In the genomic region with DNA sequence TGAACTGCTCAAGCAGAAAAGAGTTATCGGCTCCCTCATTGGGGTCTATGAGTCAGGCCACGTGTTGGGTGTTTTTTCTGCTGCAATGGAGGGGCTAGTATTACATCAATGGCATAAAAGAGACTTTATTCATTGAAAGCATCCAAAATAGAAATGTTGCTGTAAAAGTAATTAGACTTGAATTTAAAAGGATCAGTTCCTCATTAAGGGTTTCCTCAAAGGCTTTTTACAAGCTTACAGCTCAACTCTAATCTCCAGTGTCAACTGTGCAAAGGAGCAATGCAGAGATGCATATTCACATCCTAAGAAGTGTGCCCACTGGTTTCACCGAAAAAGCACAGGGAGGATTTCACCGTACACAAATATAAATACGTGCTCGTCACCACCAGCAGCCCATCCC, we compare ENCODE assay signal across 21 cellular contexts.
DNase-seq lines count a peak whose midpoint lies in the region; ATAC-seq, FAIRE-seq and TF ChIP-seq lines count a peak whose summit lies in the region.
"Had no signal": no experiment of that assay in that cellular context is flagged by ENCODE, and none has a peak within 500 bp of the region (broad histone marks: within the 10 kb centered on the region; RNA-seq: fewer than 3 reads in every experiment).

No MANE protein-coding gene starts in this region.

- H4K20me1 ChIP-seq in Karpas-422 (ENCODE audit: insufficient read depth, low read depth, low read length) (no peaks in the 10 kb centered on the region), GM12878 (ENCODE audit: control insufficient read depth, insufficient read depth) (no peaks in the 10 kb centered on the region)
- H4K20me1 ChIP-seq: BLaER1 had no signal

- no peaks in the 10 kb centered on the region for H3K36me3 Mint-ChIP-seq in Calu3 (ENCODE audit: insufficient read depth, unreplicated experiment)
- H3K36me3 Mint-ChIP-seq: CD14-positive monocyte; CD8-positive, alpha-beta T cell had no signal

- TF ChIP-seq CTCF in GM12878 (IDR thresholded peaks at IDR 0.05 in 2 of 3, conservative IDR thresholded peaks at IDR 0.05 in 1 of 3; ENCODE audit: control insufficient read depth in 2 of 3, extremely low read depth in 1 of 3, insufficient read depth in 1 of 3, low read depth in 3 of 3, low read length in 3 of 3) (no peak), brain microvascular endothelial cell (IDR thresholded peaks at IDR 0.05; ENCODE audit: low read depth, low read length, missing control alignments) (no peak), Calu3 (IDR thresholded peaks at IDR 0.05; ENCODE audit: unreplicated experiment) (no peak)

- H3K9me3 ChIP-seq in Karpas-422 (ENCODE audit: low read length) (no peaks in the 10 kb centered on the region), GM12878 (replicated peaks; ENCODE audit: control insufficient read depth, insufficient read depth, low read length) (no peaks in the 10 kb centered on the region; the same call in 2 of the 3 replicates)
- H3K9me3 ChIP-seq: A549, BLaER1 had no signal

- BruUV-seq in GM12878 (replicated peaks; lab: Mats Ljungman, UMichigan): no TSS peak
- BruUV-seq in Calu3 (replicated peaks; lab: Mats Ljungman, UMichigan): no TSS peak

- no peaks in the 10 kb centered on the region for H3K9me3 Mint-ChIP-seq in Calu3 (ENCODE audit: low read depth, unreplicated experiment)
- H3K9me3 Mint-ChIP-seq: CD8-positive, alpha-beta T cell; IgD-negative memory B cell had no signal

- no peak for TF ChIP-seq RAD21 in GM12878 (IDR thresholded peaks at IDR 0.05; ENCODE audit: insufficient read depth, low read depth, low read length)

- H3K4me1 ChIP-seq in Karpas-422 (ENCODE audit: low read length): peaks cover 14% of the 10 kb centered on the region
- H3K4me1 ChIP-seq in GM12878 (ENCODE audit: control insufficient read depth, insufficient read depth, low read length): no peaks in the 10 kb centered on the region
- H3K4me1 ChIP-seq: A549, BLaER1 had no signal

- no peaks in the 10 kb centered on the region for H3K27me3 ChIP-seq in Karpas-422 (ENCODE audit: low read length)
- H3K27me3 ChIP-seq in GM12878 (replicated peaks in 1 of 2; ENCODE audit: control insufficient read depth in 2 of 2, insufficient read depth in 2 of 2, low read length in 1 of 2): no peaks in the 10 kb centered on the region
- H3K27me3 ChIP-seq in brain microvascular endothelial cell (replicated peaks): no peaks in the 10 kb centered on the region
- H3K27me3 ChIP-seq: BLaER1 had no signal

- no peak for FAIRE-seq in GM12878 (lab: Jason Lieb, UNC)
- FAIRE-seq: A549, D721Med, G401.6, GM19239, H1, HepG2 had no signal

- POLR2A ChIA-PET in GM12878 (lab: Charles Lee): no interaction called here

- ATAC-seq in GM12878: peak; percentile 34; the same call in 1 of the 3 replicates
- no peak for ATAC-seq in GM18868 (IDR thresholded peaks at IDR 0.05; ENCODE audit: unreplicated experiment)
- ATAC-seq: A549; CD8-positive, alpha-beta T cell; HepG2 had no signal

- H3K9me2 ChIP-seq in Karpas-422 (replicated peaks; ENCODE audit: insufficient read depth, low read length): no peaks in the 10 kb centered on the region

- H3K36me3 ChIP-seq in Karpas-422 (ENCODE audit: insufficient read depth, low read length): no peaks in the 10 kb centered on the region
- H3K36me3 ChIP-seq in GM12878 (ENCODE audit: control insufficient read depth in 2 of 2, insufficient read depth in 2 of 2, low read length in 1 of 2): no peaks in the 10 kb centered on the region
- no peaks in the 10 kb centered on the region for H3K36me3 ChIP-seq in brain microvascular endothelial cell (replicated peaks)
- H3K36me3 ChIP-seq: BLaER1 had no signal

- CTCF ChIA-PET in GM12878 (lab: Yijun Ruan, JAX): no interaction called here
- CTCF ChIA-PET in Calu3 (lab: Charles Lee): no interaction called here

- peak; percentile 82 for DNase-seq in NCI-H82 (lab: John Stamatoyannopoulos, UW)
- no peak for DNase-seq in NCI-H82 treated with DMSO at 0.1 percent for 48 hours (lab: John Stamatoyannopoulos, UW; ENCODE audit: unreplicated experiment)
- peak; percentile 49 for DNase-seq in Karpas-422
- DNase-seq in MV-4-11 (lab: John Stamatoyannopoulos, UW): peak; percentile 82
- no peak for DNase-seq in GM12878 (ENCODE audit: low read depth, low spot score)
- DNase-seq in brain microvascular endothelial cell: no peak
- DNase-seq in Calu3: no peak
- DNase-seq: CD8-positive, alpha-beta T cell; COR-L47; H9 had no signal

- no peak overlapping the region for H3K4me3 Mint-ChIP-seq in Calu3 (ENCODE audit: low read depth, unreplicated experiment)
- H3K4me3 Mint-ChIP-seq: CD14-positive monocyte; CD8-positive, alpha-beta T cell; H9; IgD-negative memory B cell had no signal

- no peak overlapping the region for H3K9ac ChIP-seq in Karpas-422 (ENCODE audit: low read length)
- H3K9ac ChIP-seq in GM12878 (ENCODE audit: control insufficient read depth, insufficient read depth, low read length): no peak overlapping the region
- H3K9ac ChIP-seq: BLaER1 had no signal

- no peak overlapping the region for H3K27ac ChIP-seq in Karpas-422 (ENCODE audit: low read length)
- H3K27ac ChIP-seq in GM12878 (ENCODE audit: control insufficient read depth, insufficient read depth): no peak overlapping the region
- H3K27ac ChIP-seq in brain microvascular endothelial cell: no peak overlapping the region
- H3K27ac ChIP-seq: 22Rv1, A549, BLaER1 had no signal

- H3K4me2 ChIP-seq in Karpas-422 (ENCODE audit: low read depth, low read length, poor library complexity, severe bottlenecking) (no peak overlapping the region), GM12878 (ENCODE audit: control insufficient read depth, insufficient read depth) (no peak overlapping the region)
- H3K4me2 ChIP-seq: A549, BLaER1 had no signal

- no peaks in the 10 kb centered on the region for H3K4me1 Mint-ChIP-seq in Calu3 (ENCODE audit: low read depth, unreplicated experiment)
- H3K4me1 Mint-ChIP-seq: CD14-positive monocyte, H9 had no signal

- WGBS in GM12878 (ENCODE audit: insufficient coverage, insufficient replicate concordance, low lambda C conversion rate, missing lambda C conversion rate): 61% methylated on average over 6 of the region's 6 CpGs

- no peak for TF ChIP-seq EP300 in GM12878 (IDR thresholded peaks at IDR 0.05; ENCODE audit: borderline replicate concordance in 1 of 2, control insufficient read depth in 1 of 2, low read depth in 2 of 2, low read length in 2 of 2)

- intact Hi-C loops in GM12878 (cut with micrococcal nuclease; ENCODE audit: unreplicated experiment) (no loop called here), Calu3 (cut with micrococcal nuclease; ENCODE audit: unreplicated experiment) (no loop called here)

- RAD21 ChIA-PET in GM12878 (lab: Charles Lee; ENCODE audit: unreplicated experiment): no interaction called here

- no peak overlapping the region for H3K27ac Mint-ChIP-seq in Calu3 (ENCODE audit: unreplicated experiment)
- H3K27ac Mint-ChIP-seq: CD14-positive monocyte; CD8-positive, alpha-beta T cell; H9; IgD-negative memory B cell had no signal

- in situ Hi-C loops in GM12878 (cut with MboI) (no loop called here), brain microvascular endothelial cell (cut with HindIII; ENCODE audit: low pct_ligation_motif_present, low sequenced_read_pairs) (no loop called here)

- H3K4me3 ChIP-seq in Karpas-422 (ENCODE audit: low read length): no peak overlapping the region
- no peak overlapping the region for H3K4me3 ChIP-seq in GM12878
- H3K4me3 ChIP-seq in brain microvascular endothelial cell (ENCODE audit: low read depth, low read length): no peak overlapping the region
- H3K4me3 ChIP-seq: A549, BLaER1 had no signal

- no peak for TF ChIP-seq POLR2A in GM12878 (IDR thresholded peaks at IDR 0.05; ENCODE audit: low read depth, low read length)

- H3K27me3 Mint-ChIP-seq in Calu3 (ENCODE audit: unreplicated experiment): no peaks in the 10 kb centered on the region
- H3K27me3 Mint-ChIP-seq: IgD-negative memory B cell had no signal

- H2AFZ ChIP-seq in Karpas-422 (ENCODE audit: low read length): no peak overlapping the region
- H2AFZ ChIP-seq in GM12878 (ENCODE audit: control insufficient read depth, low read depth, low read length): no peak overlapping the region

- SMC1A ChIA-PET in GM12878 (lab: Charles Lee; ENCODE audit: uncharacterized antibody, unreplicated experiment): interaction anchor here (0.5 to 0.7 kb wide), 3 partner anchors 11 to 111 kb away, joined by 3 to 4 read pairs (median 3); no protein-coding TSS in a partner anchor

- H3K79me2 ChIP-seq in Karpas-422 (ENCODE audit: low read length) (no peaks in the 10 kb centered on the region), GM12878 (ENCODE audit: control insufficient read depth, insufficient read depth, low read length) (no peaks in the 10 kb centered on the region)

TF ChIP-seq in GM12878, 131 proteins besides CTCF, POLR2A, EP300 and RAD21:
- TF ChIP-seq, protein P1, sequence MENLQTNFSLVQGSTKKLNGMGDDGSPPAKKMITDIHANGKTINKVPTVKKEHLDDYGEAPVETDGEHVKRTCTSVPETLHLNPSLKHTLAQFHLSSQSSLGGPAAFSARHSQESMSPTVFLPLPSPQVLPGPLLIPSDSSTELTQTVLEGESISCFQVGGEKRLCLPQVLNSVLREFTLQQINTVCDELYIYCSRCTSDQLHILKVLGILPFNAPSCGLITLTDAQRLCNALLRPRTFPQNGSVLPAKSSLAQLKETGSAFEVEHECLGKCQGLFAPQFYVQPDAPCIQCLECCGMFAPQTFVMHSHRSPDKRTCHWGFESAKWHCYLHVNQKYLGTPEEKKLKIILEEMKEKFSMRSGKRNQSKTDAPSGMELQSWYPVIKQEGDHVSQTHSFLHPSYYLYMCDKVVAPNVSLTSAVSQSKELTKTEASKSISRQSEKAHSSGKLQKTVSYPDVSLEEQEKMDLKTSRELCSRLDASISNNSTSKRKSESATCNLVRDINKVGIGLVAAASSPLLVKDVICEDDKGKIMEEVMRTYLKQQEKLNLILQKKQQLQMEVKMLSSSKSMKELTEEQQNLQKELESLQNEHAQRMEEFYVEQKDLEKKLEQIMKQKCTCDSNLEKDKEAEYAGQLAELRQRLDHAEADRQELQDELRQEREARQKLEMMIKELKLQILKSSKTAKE (IDR thresholded peaks at IDR 0.05; ENCODE audit: low read depth, poor library complexity, severe bottlenecking): no peak
- TF ChIP-seq, protein P2, sequence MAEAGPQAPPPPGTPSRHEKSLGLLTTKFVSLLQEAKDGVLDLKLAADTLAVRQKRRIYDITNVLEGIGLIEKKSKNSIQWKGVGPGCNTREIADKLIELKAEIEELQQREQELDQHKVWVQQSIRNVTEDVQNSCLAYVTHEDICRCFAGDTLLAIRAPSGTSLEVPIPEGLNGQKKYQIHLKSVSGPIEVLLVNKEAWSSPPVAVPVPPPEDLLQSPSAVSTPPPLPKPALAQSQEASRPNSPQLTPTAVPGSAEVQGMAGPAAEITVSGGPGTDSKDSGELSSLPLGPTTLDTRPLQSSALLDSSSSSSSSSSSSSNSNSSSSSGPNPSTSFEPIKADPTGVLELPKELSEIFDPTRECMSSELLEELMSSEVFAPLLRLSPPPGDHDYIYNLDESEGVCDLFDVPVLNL (IDR thresholded peaks at IDR 0.05; ENCODE audit: low read depth, low read length): no peak
- peak; percentile 74 for TF ChIP-seq SPI1 (IDR thresholded peaks at IDR 0.05; ENCODE audit: borderline replicate concordance, insufficient read depth, low read depth, low read length)

Comparison
In these comparisons a context has a peak if more than half of its experiments do, and no peak if none do; other contexts are left out.
1. DNase-seq: peak in NCI-H82 (single experiment), Karpas-422 (single experiment) and MV-4-11 (single experiment); none in NCI-H82 treated with DMSO at 0.1 percent for 48 hours (single experiment), GM12878 (single experiment), brain microvascular endothelial cell (single experiment) and Calu3 (single experiment).